In genomic region chr11:58674609-58675008, GRCh38 we compare ENCODE assay signal across 22 cellular contexts. TPM values are rescaled to one million over a fixed set of nuclear protein-coding genes. Genes with fewer than 3 reads are reported as not detected.
"Had no signal": no experiment of that assay in that cellular context is flagged by ENCODE, and none has a peak within 500 bp of the region (broad histone marks: within the 10 kb centered on the region; RNA-seq: fewer than 3 reads in every experiment).

No MANE protein-coding gene starts in this region.

- H3K27me3 Mint-ChIP-seq: activated CD4-positive, alpha-beta T cell treated with anti-CD3 and anti-CD28 coated beads for 36 hours; type B pancreatic cell had no signal

- H3K36me3 ChIP-seq: brain microvascular endothelial cell, heart left ventricle, neutrophil, suprapubic skin had no signal

- H3K9me3 ChIP-seq: heart left ventricle, neutrophil, suprapubic skin had no signal

- H3K4me1 ChIP-seq: heart left ventricle, suprapubic skin had no signal

- H3K27ac Mint-ChIP-seq: activated CD4-positive, alpha-beta T cell treated with anti-CD3 and anti-CD28 coated beads for 36 hours; activated CD8-positive, alpha-beta T cell treated with anti-CD3 and anti-CD28 coated beads, Interleukin-2, amount 10 ng/mL, durations not matched to agents 7 days and 5 days; activated naive CD8-positive, alpha-beta T cell treated with anti-CD3 and anti-CD28 coated beads for 36 hours; immature natural killer cell; memory B cell; naive thymus-derived CD8-positive, alpha-beta T cell; T-helper 1 cell treated with Interleukin-12 subunit alpha and Interleukin-12 subunit beta and Interleukin-4 antibody, amounts not matched to agents 30 μg/mL and 1 μg/mL, for 36 hours; type B pancreatic cell had no signal

- H3K4me3 Mint-ChIP-seq: activated CD4-positive, alpha-beta T cell treated with anti-CD3 and anti-CD28 coated beads for 36 hours; activated CD8-positive, alpha-beta T cell treated with anti-CD3 and anti-CD28 coated beads, Interleukin-2, amount 10 ng/mL, durations not matched to agents 7 days and 5 days; activated naive CD8-positive, alpha-beta T cell treated with anti-CD3 and anti-CD28 coated beads for 36 hours; immature natural killer cell; memory B cell; naive thymus-derived CD8-positive, alpha-beta T cell; T-helper 1 cell treated with Interleukin-12 subunit alpha and Interleukin-12 subunit beta and Interleukin-4 antibody, amounts not matched to agents 30 μg/mL and 1 μg/mL, for 36 hours; type B pancreatic cell had no signal

- H3K36me3 Mint-ChIP-seq: activated naive CD8-positive, alpha-beta T cell treated with anti-CD3 and anti-CD28 coated beads for 36 hours; immature natural killer cell; memory B cell; naive thymus-derived CD8-positive, alpha-beta T cell; type B pancreatic cell had no signal

- DNase-seq: activated CD4-positive, alpha-beta T cell treated with anti-CD3 and anti-CD28 coated beads for 36 hours; activated CD8-positive, alpha-beta memory T cell treated with anti-CD3 and anti-CD28 coated beads, Interleukin-2, amount 50 U/mL, for 4 hours; activated CD8-positive, alpha-beta T cell treated with anti-CD3 and anti-CD28 coated beads, Interleukin-2, amount 10 ng/mL, durations not matched to agents 7 days and 5 days; activated gamma-delta T cell treated with Interleukin-2 at 50 U/mL for 16 hours; activated naive CD8-positive, alpha-beta T cell treated with anti-CD3 and anti-CD28 coated beads for 36 hours; activated T-cell treated with anti-CD3 and anti-CD28 coated beads, Interleukin-2, amount 50 U/mL, for 48 hours; brain microvascular endothelial cell; cortex of kidney; effector memory CD4-positive, alpha-beta T cell; heart left ventricle; immature natural killer cell; naive thymus-derived CD8-positive, alpha-beta T cell; stimulated activated CD4-positive, alpha-beta T cell treated with anti-CD3 and anti-CD28 coated beads, Interleukin-4, amount 100 ng/mL, for 4 hours; stimulated activated naive CD8-positive, alpha-beta T cell treated with anti-CD3 and anti-CD28 coated beads, Interleukin-15, Interleukin-2, amounts not matched to agents 100 U/mL and 50 U/mL, for 24 hours had no signal

- H3K27ac ChIP-seq: brain microvascular endothelial cell, heart left ventricle, neutrophil, skin epidermis, suprapubic skin had no signal

- H3K27me3 ChIP-seq: brain microvascular endothelial cell, neutrophil, suprapubic skin had no signal

- H3K4me1 Mint-ChIP-seq: activated CD4-positive, alpha-beta T cell treated with anti-CD3 and anti-CD28 coated beads for 36 hours; activated naive CD8-positive, alpha-beta T cell treated with anti-CD3 and anti-CD28 coated beads for 36 hours; immature natural killer cell; memory B cell; naive thymus-derived CD8-positive, alpha-beta T cell had no signal

- H3K4me3 ChIP-seq: heart left ventricle, skin epidermis, suprapubic skin had no signal

- ATAC-seq: activated CD4-positive, alpha-beta T cell treated with anti-CD3 and anti-CD28 coated beads for 36 hours; heart left ventricle; naive thymus-derived CD8-positive, alpha-beta T cell; stimulated activated naive CD8-positive, alpha-beta T cell treated with anti-CD3 and anti-CD28 coated beads, Interleukin-15, Interleukin-2, amounts not matched to agents 100 U/mL and 50 U/mL, for 24 hours had no signal

- H3K9me3 Mint-ChIP-seq: activated naive CD8-positive, alpha-beta T cell treated with anti-CD3 and anti-CD28 coated beads for 36 hours; immature natural killer cell; memory B cell; naive thymus-derived CD8-positive, alpha-beta T cell; T-helper 1 cell treated with Interleukin-12 subunit alpha and Interleukin-12 subunit beta and Interleukin-4 antibody, amounts not matched to agents 30 μg/mL and 1 μg/mL, for 36 hours; type B pancreatic cell had no signal

RNA-seq across cellular contexts. Expression of gene GLYAT, which starts 57.1 kb away (rescaled TPM):
- total RNA-seq: activated CD4-positive, alpha-beta T cell treated with anti-CD3 and anti-CD28 coated beads for 36 hours; activated CD8-positive, alpha-beta T cell treated with anti-CD3 and anti-CD28 coated beads, Interleukin-2, amount 10 ng/mL, durations not matched to agents 7 days and 5 days; activated naive CD8-positive, alpha-beta T cell treated with anti-CD3 and anti-CD28 coated beads for 36 hours; fibroblast of lung; frontal cortex; naive thymus-derived CD8-positive, alpha-beta T cell had no signal
- polyA plus RNA-seq: fibroblast of lung; immature natural killer cell; naive thymus-derived CD8-positive, alpha-beta T cell had no signal
